Comparison of ENCODE assay signal across 1 cellular context in genomic region chr9:94014066-94014654, GRCh38.
TF ChIP-seq lines count a peak whose summit lies in the region.

No MANE protein-coding gene starts in this region.

TF ChIP-seq in GM23338, 12 proteins besides CTCF, POLR2A, EP300 and RAD21 (continued from another document):
- TF ChIP-seq ZNF462 (CRISPR knock-in tag; IDR thresholded peaks at IDR 0.05): no peak
- TF ChIP-seq EZH2phosphoT487 (IDR thresholded peaks at IDR 0.05; ENCODE audit: unreplicated experiment): no peak
- no peak for TF ChIP-seq POLR2AphosphoS5 (IDR thresholded peaks at IDR 0.05; ENCODE audit: low read depth)
- no peak for TF ChIP-seq ETS1 (IDR thresholded peaks at IDR 0.05)
- TF ChIP-seq ZNF331 (CRISPR knock-in tag; IDR thresholded peaks at IDR 0.05; ENCODE audit: low read depth): no peak
- no peak for TF ChIP-seq NANOG (IDR thresholded peaks at IDR 0.05; ENCODE audit: borderline replicate concordance)
TF ChIP-seq in GM23338: peak in this region for 0.
